1 cellular context compared by ENCODE assay signal in the genomic region with DNA sequence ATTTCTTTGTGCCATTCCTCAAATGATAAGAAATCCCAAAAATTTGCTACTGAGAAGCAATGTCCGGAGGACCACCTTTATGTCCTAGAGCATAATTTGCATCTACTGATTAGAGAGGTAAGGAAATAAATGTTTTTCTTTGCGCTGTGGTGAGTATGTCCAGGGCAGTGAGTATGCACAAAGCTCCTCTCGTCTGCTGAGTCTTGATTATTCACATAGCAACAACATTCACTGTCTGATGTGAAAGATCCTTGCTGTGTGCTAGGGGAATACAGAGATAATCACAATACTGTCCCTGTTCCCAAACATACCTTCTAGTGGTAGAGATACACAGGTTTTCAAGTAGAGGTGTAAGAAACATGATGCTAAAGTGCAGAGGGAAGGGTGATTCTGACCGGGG.
A peak's percentile ranks its signal among the peaks of the same experiment; 100 is the strongest.
TF ChIP-seq lines count a peak whose summit lies in the region.

No MANE protein-coding gene starts in this region.

TF ChIP-seq in HepG2, 621 proteins besides CTCF, POLR2A, EP300 and RAD21:
- TF ChIP-seq RBM22 (optimal IDR thresholded peaks at IDR 0.05; ENCODE audit: low read length), result peak; percentile 24
- TF ChIP-seq, protein P1, sequence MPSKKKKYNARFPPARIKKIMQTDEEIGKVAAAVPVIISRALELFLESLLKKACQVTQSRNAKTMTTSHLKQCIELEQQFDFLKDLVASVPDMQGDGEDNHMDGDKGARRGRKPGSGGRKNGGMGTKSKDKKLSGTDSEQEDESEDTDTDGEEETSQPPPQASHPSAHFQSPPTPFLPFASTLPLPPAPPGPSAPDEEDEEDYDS (CRISPR knock-in tag; IDR thresholded peaks at IDR 0.05), result no peak
